ENCODE assay signal across 15 cellular contexts in genomic region chr5:100790951-100791350, GRCh38.
"Had no signal": no experiment of that assay in that cellular context is flagged by ENCODE, and none has a peak within 500 bp of the region (broad histone marks: within the 10 kb centered on the region; RNA-seq: fewer than 3 reads in every experiment).

No MANE protein-coding gene starts in this region.

- H3K27ac Mint-ChIP-seq: activated CD4-positive, alpha-beta T cell treated with anti-CD3 and anti-CD28 coated beads for 36 hours; activated naive CD8-positive, alpha-beta T cell; memory B cell; stimulated activated naive B cell treated with anti-CD40 and anti-IgM and Interleukin-4, amounts not matched to agents 10 μg/mL and 1 μg/mL and 100 μg/mL, for 72 hours had no signal

- H3K9me3 ChIP-seq: neutrophil, pancreas, right lobe of liver had no signal

- H3K27me3 ChIP-seq: left lung, neutrophil, pancreas, right lobe of liver had no signal

- H3K27ac ChIP-seq: epithelial cell of prostate, neutrophil, pancreas, right lobe of liver had no signal

- H3K36me3 ChIP-seq: left lung, neutrophil, pancreas, right lobe of liver had no signal

- ATAC-seq: activated CD4-positive, alpha-beta T cell treated with anti-CD3 and anti-CD28 coated beads for 36 hours; left lung; stimulated activated naive B cell treated with anti-CD40 and anti-IgM and Interleukin-4, amounts not matched to agents 10 μg/mL and 1 μg/mL and 100 μg/mL, for 72 hours had no signal

- H3K4me3 ChIP-seq: left lung, pancreas, right lobe of liver had no signal

- DNase-seq: activated CD4-positive, alpha-beta T cell treated with anti-CD3 and anti-CD28 coated beads for 36 hours; activated CD4-positive, alpha-beta T cell treated with anti-CD3 and anti-CD28 coated beads, Interleukin-2, amount 50 U/mL, for 48 hours; activated T-cell treated with anti-CD3 and anti-CD28 coated beads for 4 hours; dermis blood vessel endothelial cell; foreskin fibroblast; head of caudate nucleus; left lung; pancreas; right lobe of liver; stimulated activated CD4-positive, alpha-beta T cell treated with anti-CD3 and anti-CD28 coated beads, Interleukin-4, amount 100 ng/mL, for 4 hours; stimulated activated naive B cell treated with anti-CD40 and anti-IgM and Interleukin-4, amounts not matched to agents 10 μg/mL and 1 μg/mL and 100 μg/mL, for 72 hours had no signal

- H3K4me3 Mint-ChIP-seq: activated CD4-positive, alpha-beta T cell treated with anti-CD3 and anti-CD28 coated beads for 36 hours; activated naive CD8-positive, alpha-beta T cell; memory B cell; stimulated activated naive B cell treated with anti-CD40 and anti-IgM and Interleukin-4, amounts not matched to agents 10 μg/mL and 1 μg/mL and 100 μg/mL, for 72 hours had no signal

- H3K27me3 Mint-ChIP-seq: activated CD4-positive, alpha-beta T cell treated with anti-CD3 and anti-CD28 coated beads for 36 hours; memory B cell; stimulated activated naive B cell treated with anti-CD40 and anti-IgM and Interleukin-4, amounts not matched to agents 10 μg/mL and 1 μg/mL and 100 μg/mL, for 72 hours had no signal

- H3K4me1 ChIP-seq: left lung, right lobe of liver had no signal
